ENCODE assay signal across 9 cellular contexts in genomic region chr12:10027311-10028099, GRCh38. TPM values are rescaled to one million over a fixed set of nuclear protein-coding genes. Genes with fewer than 3 reads are reported as not detected.
DNase-seq lines count a peak whose midpoint lies in the region; ATAC-seq and TF ChIP-seq lines count a peak whose summit lies in the region.
"Had no signal": no experiment of that assay in that cellular context is flagged by ENCODE, and none has a peak within 500 bp of the region (broad histone marks: within the 10 kb centered on the region; RNA-seq: fewer than 3 reads in every experiment).

No MANE protein-coding gene starts in this region.

- no peak overlapping the region for H3K27ac Mint-ChIP-seq in activated T-cell treated with anti-CD3 and anti-CD28 coated beads, Interleukin-2, amount 50 U/mL, for 72 hours
- H3K27ac Mint-ChIP-seq: stimulated activated naive CD8-positive, alpha-beta T cell treated with anti-CD3 and anti-CD28 coated beads, Interleukin-15, Interleukin-2, amounts not matched to agents 100 ng/mL and 50 ng/mL, for 24 hours; WTC11 had no signal

- peak; percentile 22 for ATAC-seq in esophagus mucosa
- no peak for ATAC-seq in activated T-cell treated with anti-CD3 and anti-CD28 coated beads, Interleukin-2, amount 50 U/mL, for 72 hours (replicated peaks in 1 of 2)
- ATAC-seq: WTC11 had no signal

- DNase-seq in RKO (ENCODE audit: low spot score): peak; percentile 19
- no peak for DNase-seq in spleen
- no peak for DNase-seq in stimulated activated CD4-positive, alpha-beta T cell treated with anti-CD3 and anti-CD28 coated beads, Interleukin-4, amount 100 ng/mL, for 24 hours
- no peak for DNase-seq in activated T-cell treated with anti-CD3 and anti-CD28 coated beads, Interleukin-2, amount 50 U/mL, for 72 hours
- no peak for DNase-seq in NCI-H2107 (lab: John Stamatoyannopoulos, UW)

- H3K4me1 ChIP-seq in HEK293 (ENCODE audit: control insufficient read depth, insufficient read depth, low read length) (no peaks in the 10 kb centered on the region), spleen (no peaks in the 10 kb centered on the region)

- POLR2A ChIA-PET in HEK293 (lab: Yijun Ruan, JAX): no interaction called here

- H3K27me3 Mint-ChIP-seq in activated T-cell treated with anti-CD3 and anti-CD28 coated beads, Interleukin-2, amount 50 U/mL, for 72 hours (ENCODE audit: low read depth): no peaks in the 10 kb centered on the region
- H3K27me3 Mint-ChIP-seq: stimulated activated naive CD8-positive, alpha-beta T cell treated with anti-CD3 and anti-CD28 coated beads, Interleukin-15, Interleukin-2, amounts not matched to agents 100 ng/mL and 50 ng/mL, for 24 hours had no signal

- TF ChIP-seq CTCF in HEK293 (tag by site-specific recombination; IDR thresholded peaks at IDR 0.05): no peak
- no peak for TF ChIP-seq CTCF in spleen (IDR thresholded peaks at IDR 0.05 in 8 of 11, conservative IDR thresholded peaks at IDR 0.05 in 3 of 11)

- H3K9me3 Mint-ChIP-seq in activated T-cell treated with anti-CD3 and anti-CD28 coated beads, Interleukin-2, amount 50 U/mL, for 72 hours: no peaks in the 10 kb centered on the region
- H3K9me3 Mint-ChIP-seq: stimulated activated naive CD8-positive, alpha-beta T cell treated with anti-CD3 and anti-CD28 coated beads, Interleukin-15, Interleukin-2, amounts not matched to agents 100 ng/mL and 50 ng/mL, for 24 hours had no signal

- intact Hi-C loops in spleen (cut with DNase I; ENCODE audit: low total_unique reads): no loop called here

- no peaks in the 10 kb centered on the region for H3K9me3 ChIP-seq in HEK293 (ENCODE audit: control insufficient read depth, insufficient read depth, low read depth, low read length)
- H3K9me3 ChIP-seq in spleen: peaks cover 0 to 6% (median 0%) of the 10 kb centered on the region in 8 donors

- WGBS in spleen, 5 donors: 39 to 79% (median 50%) methylated on average over 7 of the region's 7 CpGs

- no peak overlapping the region for H3K4me3 Mint-ChIP-seq in activated T-cell treated with anti-CD3 and anti-CD28 coated beads, Interleukin-2, amount 50 U/mL, for 72 hours
- H3K4me3 Mint-ChIP-seq: stimulated activated naive CD8-positive, alpha-beta T cell treated with anti-CD3 and anti-CD28 coated beads, Interleukin-15, Interleukin-2, amounts not matched to agents 100 ng/mL and 50 ng/mL, for 24 hours; WTC11 had no signal

- TF ChIP-seq POLR2A in spleen (IDR thresholded peaks at IDR 0.05): no peak

- H3K4me1 Mint-ChIP-seq in activated T-cell treated with anti-CD3 and anti-CD28 coated beads, Interleukin-2, amount 50 U/mL, for 72 hours (ENCODE audit: low read depth): no peaks in the 10 kb centered on the region

- H3K4me3 ChIP-seq in HEK293 (ENCODE audit: low read depth, low read length) (no peak overlapping the region), spleen (peak overlapping the region in 1 of 8 donors; percentile 15)

- H3K27ac ChIP-seq in HEK293 (ENCODE audit: extremely low read depth, low read depth, low read length): no peak overlapping the region
- H3K27ac ChIP-seq in spleen: peak overlapping the region in 5 of 8 donors; percentile 3 to 58 (median 51)

- no peaks in the 10 kb centered on the region for H3K36me3 Mint-ChIP-seq in activated T-cell treated with anti-CD3 and anti-CD28 coated beads, Interleukin-2, amount 50 U/mL, for 72 hours (ENCODE audit: insufficient read depth in 2 of 2)

- CTCF ChIA-PET in HEK293 (lab: Yijun Ruan, JAX): interaction anchor here (1.4 kb wide), 1 partner anchor 116 kb away, joined by 5 read pairs; no protein-coding TSS in a partner anchor

- no peaks in the 10 kb centered on the region for H3K27me3 ChIP-seq in spleen (replicated peaks in 1 of 7)

- H3K36me3 ChIP-seq in HEK293 (ENCODE audit: control insufficient read depth in 2 of 2, insufficient read depth in 1 of 2, low read length in 2 of 2): no peaks in the 10 kb centered on the region
- no peaks in the 10 kb centered on the region for H3K36me3 ChIP-seq in spleen

TF ChIP-seq in HEK293, 187 proteins besides CTCF, POLR2A, EP300 and RAD21:
- 0 out of 2 replicates have a peak, but pooled peaks have one; percentile 10 for TF ChIP-seq PRDM1 (tag by site-specific recombination; IDR thresholded peaks at IDR 0.05)
- no peak for TF ChIP-seq ZEB2 (tag by site-specific recombination; IDR thresholded peaks at IDR 0.05)
- TF ChIP-seq ZNF596 (tag by site-specific recombination; IDR thresholded peaks at IDR 0.05): peak; percentile 64; the same call in 1 of the 2 replicates

RNA-seq across cellular contexts. Expression of gene CLEC9A, which starts 3.0 kb away (rescaled TPM):
- total RNA-seq in esophagus mucosa: not detected
- 1 to 10 TPM in 4 of 7 donors, under 1 TPM in 3; 0.28 to 3.7 (median 1.3) TPM for total RNA-seq in spleen
- 1 to 10 TPM in 1 of 3 donors, under 1 TPM in 1, not detected in 1; 0.43 to 1.1 TPM for polyA plus RNA-seq in spleen
- total RNA-seq in activated T-cell treated with anti-CD3 and anti-CD28 coated beads, Interleukin-2, amount 50 U/mL, for 72 hours: not detected
- total RNA-seq: WTC11 had no signal

RNA-seq across cellular contexts. Expression of gene CLEC12B, which starts 17.1 kb away (rescaled TPM):
- total RNA-seq in esophagus mucosa (not detected), spleen (10 to 100 TPM in 1 of 7 donors, 1 to 10 TPM in 6; 1.1 to 11.0 (median 1.6) TPM)
- 1 to 10 TPM in 1 of 3 donors, under 1 TPM in 2; 0.20 to 1.9 (median 0.22) TPM for polyA plus RNA-seq in spleen
- total RNA-seq in activated T-cell treated with anti-CD3 and anti-CD28 coated beads, Interleukin-2, amount 50 U/mL, for 72 hours: not detected
- total RNA-seq: WTC11 had no signal

RNA-seq across cellular contexts. Expression of gene CLEC1B, which starts 28.6 kb away (rescaled TPM):
- not detected for total RNA-seq in esophagus mucosa
- total RNA-seq in spleen: 1 to 10 TPM; 2.0 to 7.7 (median 2.9) TPM
- polyA plus RNA-seq in spleen: 1 to 10 TPM in 1 of 3 donors, under 1 TPM in 2; 0.67 to 1.1 (median 0.67) TPM
- total RNA-seq in activated T-cell treated with anti-CD3 and anti-CD28 coated beads, Interleukin-2, amount 50 U/mL, for 72 hours: not detected
- total RNA-seq: WTC11 had no signal

RNA-seq across cellular contexts. Expression of gene CLEC12A, which starts 56.3 kb away (rescaled TPM):
- total RNA-seq in esophagus mucosa (0.36 TPM), spleen (10 to 100 TPM; 15.2 to 59.5 (median 25.8) TPM)
- polyA plus RNA-seq in spleen: 10 to 100 TPM in 1 of 3 donors, 1 to 10 TPM in 2; 5.4 to 25.3 (median 5.8) TPM
- total RNA-seq in activated T-cell treated with anti-CD3 and anti-CD28 coated beads, Interleukin-2, amount 50 U/mL, for 72 hours: under 1 TPM in 1 of 2 donors, not detected in 1; 0.16 TPM
- total RNA-seq: WTC11 had no signal
